ENCODE assay signal across 9 cellular contexts in the genomic region with DNA sequence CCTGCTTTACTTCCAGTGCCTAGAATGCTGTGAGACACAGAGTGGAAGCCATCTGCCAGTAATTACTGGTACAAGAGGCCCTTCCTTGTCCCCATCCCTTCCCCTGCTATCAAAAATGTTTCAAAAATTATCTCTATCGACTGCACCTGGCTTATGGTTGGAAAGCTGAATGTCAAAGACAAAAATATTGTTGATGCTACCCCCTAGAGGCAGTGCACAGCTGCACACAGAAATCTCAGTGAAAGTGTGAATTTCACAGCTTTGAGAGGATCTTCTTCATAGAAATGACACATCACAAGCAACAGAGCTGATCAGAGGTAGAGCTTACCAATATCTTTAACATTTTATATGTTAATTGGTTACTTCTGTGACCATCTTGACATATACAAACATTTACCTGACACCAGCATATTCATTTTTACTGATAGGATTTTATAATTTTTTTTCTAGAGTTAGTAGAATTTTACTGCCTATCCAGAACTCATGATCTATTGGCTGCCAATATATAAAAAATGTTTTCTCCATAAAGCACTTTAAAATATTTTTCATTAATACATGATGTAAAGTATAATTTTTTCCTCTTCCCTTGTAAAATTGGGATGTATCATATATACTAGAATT. TPM values are rescaled to one million over a fixed set of nuclear protein-coding genes. Genes with fewer than 3 reads are reported as not detected.
DNase-seq lines count a peak whose midpoint lies in the region; ATAC-seq, FAIRE-seq and TF ChIP-seq lines count a peak whose summit lies in the region.
"Had no signal": no experiment of that assay in that cellular context is flagged by ENCODE, and none has a peak within 500 bp of the region (broad histone marks: within the 10 kb centered on the region; RNA-seq: fewer than 3 reads in every experiment).

No MANE protein-coding gene starts in this region.

- H3K4me3 ChIP-seq in KMS-11 (IDR thresholded peaks at IDR 0.05; ENCODE audit: insufficient read depth, low read depth, low read length) (no peak overlapping the region), mammary epithelial cell (replicated peaks in 1 of 3; ENCODE audit: insufficient read depth in 1 of 3, low read depth in 2 of 3, low read length in 3 of 3) (no peak overlapping the region), small intestine (ENCODE audit: low read depth in 1 of 2, low read length in 2 of 2) (no peak overlapping the region)

- intact Hi-C loops in mammary epithelial cell (cut with micrococcal nuclease) = no loop called here

- H3K4me1 ChIP-seq in KMS-11 (ENCODE audit: low read depth, poor library complexity, severe bottlenecking) (no peaks in the 10 kb centered on the region), mammary epithelial cell (ENCODE audit: insufficient read depth, low read length) (no peaks in the 10 kb centered on the region), small intestine (ENCODE audit: control insufficient read depth in 2 of 2, insufficient read depth in 1 of 2, low read depth in 1 of 2, low read length in 1 of 2) (no peaks in the 10 kb centered on the region)

- TF ChIP-seq CTCF in KMS-11 (conservative IDR thresholded peaks at IDR 0.05; ENCODE audit: low read depth, low read length) = peak; percentile 55; the same call in 1 of the 2 replicates
- TF ChIP-seq CTCF in mammary epithelial cell (conservative IDR thresholded peaks at IDR 0.05 in 1 of 2, IDR thresholded peaks at IDR 0.05 in 1 of 2; ENCODE audit: extremely low read depth in 1 of 2, insufficient read depth in 1 of 2, low read depth in 1 of 2, low read length in 2 of 2) = peak; percentile 57 to 66

- 0% methylated on average over 1 of the region's 1 CpG for WGBS in mammary epithelial cell (ENCODE audit: low coverage, missing lambda C conversion rate)
- WGBS in small intestine, 3 donors = 3 to 13% (median 6%) methylated on average over 1 of the region's 1 CpG

- H3K79me2 ChIP-seq in KMS-11 (ENCODE audit: insufficient read depth, low read depth) (no peaks in the 10 kb centered on the region), mammary epithelial cell (ENCODE audit: insufficient read depth, low read length) (no peaks in the 10 kb centered on the region)

- POLR2A ChIA-PET in T-cell (lab: Charles Lee) = no interaction called here

- no TSS peak for BruUV-seq in mammary epithelial cell (replicated peaks; lab: Mats Ljungman, UMichigan)

- in situ Hi-C loops in mammary epithelial cell (cut with MboI; ENCODE audit: low sequenced_read_pairs in 2 of 2) = no loop called here

- H3K4me3 Mint-ChIP-seq in T-cell = no peak overlapping the region
- H3K4me3 Mint-ChIP-seq in activated T-cell treated with anti-CD3 and anti-CD28 coated beads, Interleukin-2, amount 50 U/mL, for 4 hours = no peak overlapping the region

- CTCF ChIA-PET in mammary epithelial cell (lab: Charles Lee; ENCODE audit: low non-redundant PET) (interaction anchor here (0.6 to 0.9 kb wide), 2 partner anchors 20 to 263 kb away, joined by 3 to 4 read pairs; no protein-coding TSS in a partner anchor), T-cell (lab: Charles Lee) (no interaction called here)

- FAIRE-seq in small intestine (lab: Jason Lieb, UNC) = no peak

- H3K9ac ChIP-seq in KMS-11 (no peak overlapping the region), mammary epithelial cell (ENCODE audit: insufficient read depth, low read length) (no peak overlapping the region)

- H2AFZ ChIP-seq in KMS-11 (ENCODE audit: low read depth) (no peak overlapping the region), mammary epithelial cell (ENCODE audit: low read depth, low read length) (no peak overlapping the region)

- no peak overlapping the region for H3K4me2 ChIP-seq in KMS-11
- no peak overlapping the region for H3K4me2 ChIP-seq in mammary epithelial cell (ENCODE audit: insufficient read depth, low read depth, low read length)

- H3K9me3 ChIP-seq in mammary epithelial cell (replicated peaks; ENCODE audit: insufficient read depth, low read length) = no peaks in the 10 kb centered on the region
- H3K9me3 ChIP-seq in small intestine (ENCODE audit: control insufficient read depth, low read depth) = no peaks in the 10 kb centered on the region

- H3K36me3 ChIP-seq in KMS-11 (ENCODE audit: insufficient read depth) (no peaks in the 10 kb centered on the region), mammary epithelial cell (ENCODE audit: insufficient read depth, low read length) (no peaks in the 10 kb centered on the region), small intestine (ENCODE audit: control insufficient read depth in 2 of 2, insufficient read depth in 2 of 2, low read length in 2 of 2) (no peaks in the 10 kb centered on the region)

- H3K9me3 Mint-ChIP-seq in T-cell = peaks cover 0 to 4% (median 3%) of the 10 kb centered on the region in 3 donors
- peaks cover 7% of the 10 kb centered on the region for H3K9me3 Mint-ChIP-seq in activated T-cell treated with anti-CD3 and anti-CD28 coated beads, Interleukin-2, amount 50 U/mL, for 4 hours

- dilution Hi-C loops in mammary epithelial cell (cut with HindIII; ENCODE audit: low sequenced_read_pairs) = loop anchor here (5.0 kb wide), 1 partner anchor 91 kb away; no protein-coding TSS in a partner anchor

- no peaks in the 10 kb centered on the region for H3K27me3 ChIP-seq in KMS-11 (ENCODE audit: insufficient read depth, low read depth)
- no peaks in the 10 kb centered on the region for H3K27me3 ChIP-seq in mammary epithelial cell (ENCODE audit: insufficient read depth, low read length)
- peaks cover 0 to 7% of the 10 kb centered on the region in 2 donors for H3K27me3 ChIP-seq in small intestine (ENCODE audit: control insufficient read depth in 2 of 2, insufficient read depth in 2 of 2, low read length in 2 of 2)

- H3K27ac ChIP-seq in KMS-11 = no peak overlapping the region
- H3K27ac ChIP-seq in mammary epithelial cell (ENCODE audit: insufficient read depth, low read depth, low read length) = no peak overlapping the region
- H3K27ac ChIP-seq in small intestine (ENCODE audit: low read depth in 1 of 2, low read length in 1 of 2) = no peak overlapping the region

- H4K20me1 ChIP-seq in KMS-11 (ENCODE audit: insufficient read depth) = no peaks in the 10 kb centered on the region
- no peaks in the 10 kb centered on the region for H4K20me1 ChIP-seq in mammary epithelial cell (ENCODE audit: insufficient read depth, low read length)

- peaks cover 26 to 32% of the 10 kb centered on the region in 2 donors for H3K27me3 Mint-ChIP-seq in T-cell
- H3K27me3 Mint-ChIP-seq in activated T-cell treated with anti-CD3 and anti-CD28 coated beads, Interleukin-2, amount 50 U/mL, for 4 hours (ENCODE audit: low read depth) = peaks cover 23% of the 10 kb centered on the region

- no peaks in the 10 kb centered on the region for H3K36me3 Mint-ChIP-seq in T-cell
- H3K36me3 Mint-ChIP-seq in activated T-cell treated with anti-CD3 and anti-CD28 coated beads, Interleukin-2, amount 50 U/mL, for 4 hours (ENCODE audit: insufficient read depth) = no peaks in the 10 kb centered on the region

- H3K27ac Mint-ChIP-seq in T-cell = no peak overlapping the region

- no peaks in the 10 kb centered on the region for H3K4me1 Mint-ChIP-seq in T-cell
- no peaks in the 10 kb centered on the region for H3K4me1 Mint-ChIP-seq in activated T-cell treated with anti-CD3 and anti-CD28 coated beads, Interleukin-2, amount 50 U/mL, for 4 hours (ENCODE audit: low read depth)

- DNase-seq in NCI-H2196 (lab: John Stamatoyannopoulos, UW; ENCODE audit: unreplicated experiment) = peak; percentile 20
- DNase-seq in NCI-H2196 treated with DMSO at 0.1 percent for 48 hours (lab: John Stamatoyannopoulos, UW; ENCODE audit: unreplicated experiment) = no peak
- DNase-seq in mammary epithelial cell = no peak
- peak; percentile 16 for DNase-seq in small intestine
- DNase-seq in T-cell = no peak
- no peak for DNase-seq in GF-D8 (lab: John Stamatoyannopoulos, UW)
- no peak for DNase-seq in activated T-cell treated with anti-CD3 and anti-CD28 coated beads, Interleukin-2, amount 50 U/mL, for 4 hours
- DNase-seq: NCI-H1048 had no signal

- no peak for ATAC-seq in T-cell (replicated peaks in 1 of 4)
- ATAC-seq in activated T-cell treated with anti-CD3 and anti-CD28 coated beads, Interleukin-2, amount 50 U/mL, for 4 hours = no peak

RNA-seq across cellular contexts. Expression of a gene that starts 17.1 kb away (rescaled TPM):
- total RNA-seq in mammary epithelial cell (under 1 TPM; under 0.01 to 0.71 TPM), T-cell (under 1 TPM in 1 of 5 donors, not detected in 4; 0.07 TPM)
- polyA plus RNA-seq in mammary epithelial cell (0.42 TPM), small intestine (under 1 TPM in 1 of 3 donors, not detected in 2; 0.63 TPM)
- 2.0 TPM for polyA minus RNA-seq in mammary epithelial cell
- total RNA-seq in activated T-cell treated with anti-CD3 and anti-CD28 coated beads, Interleukin-2, amount 50 U/mL, for 4 hours = under 1 TPM in 1 of 3 donors, not detected in 2; 0.03 TPM

Comparison
In these comparisons a context has a peak if more than half of its experiments do, and no peak if none do; other contexts are left out.
1. DNase-seq: peak in NCI-H2196 (single experiment) and small intestine (single experiment); none in NCI-H2196 treated with DMSO at 0.1 percent for 48 hours (single experiment), mammary epithelial cell (single experiment), T-cell (0 of 34), GF-D8 (single experiment) and activated T-cell treated with anti-CD3 and anti-CD28 coated beads, Interleukin-2, amount 50 U/mL, for 4 hours (single experiment).